Comparison of ENCODE assay signal across 15 cellular contexts in the genomic region with DNA sequence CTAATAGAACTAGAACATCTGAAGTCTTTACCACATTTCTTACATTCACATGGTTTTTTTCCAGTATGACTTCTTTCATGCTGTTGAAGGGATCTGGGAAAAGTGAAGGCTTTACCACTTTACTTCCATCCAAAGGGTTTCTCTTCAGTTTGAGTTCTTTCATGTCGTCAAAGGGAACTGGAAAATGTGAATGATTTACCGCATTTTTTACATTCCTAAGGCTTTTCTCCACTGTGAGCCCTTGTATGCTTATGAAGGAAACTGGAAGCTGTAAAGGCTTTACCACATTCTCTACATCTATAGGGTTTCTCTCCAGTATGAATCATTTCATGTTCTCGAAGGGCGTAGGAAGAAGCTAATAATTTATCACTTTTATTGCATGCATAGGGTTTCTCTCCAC. TPM values are rescaled to one million over a fixed set of nuclear protein-coding genes. Genes with fewer than 3 reads are reported as not detected.
A peak's percentile ranks its signal among the peaks of the same experiment; 100 is the strongest.
DNase-seq lines count a peak whose midpoint lies in the region; ATAC-seq, FAIRE-seq and TF ChIP-seq lines count a peak whose summit lies in the region.
"Had no signal": no experiment of that assay in that cellular context is flagged by ENCODE, and none has a peak within 500 bp of the region (broad histone marks: within the 10 kb centered on the region; RNA-seq: fewer than 3 reads in every experiment).

No MANE protein-coding gene starts in this region.

- peak overlapping the region; percentile 73 for H3K27ac ChIP-seq in GM23338 (ENCODE audit: low read depth)
- H3K27ac ChIP-seq: pancreas, VCaP had no signal

- peaks cover 8% of the 10 kb centered on the region for H3K9me3 Mint-ChIP-seq in GM23338
- peaks cover 19% of the 10 kb centered on the region for H3K9me3 Mint-ChIP-seq in WTC11

- CTCF ChIA-PET in WTC11 (lab: Charles Lee) (no interaction called here), HEK293T (lab: Yijun Ruan, JAX) (no interaction called here)

- H3K27me3 ChIP-seq in GM23338 (ENCODE audit: insufficient read depth) = no peaks in the 10 kb centered on the region
- H3K27me3 ChIP-seq: pancreas had no signal

- H3K4me3 Mint-ChIP-seq in GM23338 (no peak overlapping the region), WTC11 (no peak overlapping the region)

- H3K4me1 ChIP-seq in GM23338 (ENCODE audit: insufficient read depth) = peaks cover 13% of the 10 kb centered on the region

- no peak overlapping the region for H3K4me3 ChIP-seq in GM23338
- H3K4me3 ChIP-seq: pancreas had no signal

- H3K4me2 ChIP-seq in GM23338 = no peak overlapping the region

- H2AFZ ChIP-seq in GM23338 = no peak overlapping the region

- H3K4me1 Mint-ChIP-seq in GM23338 = peaks cover 18% of the 10 kb centered on the region
- peaks cover 16% of the 10 kb centered on the region for H3K4me1 Mint-ChIP-seq in WTC11

- H3K79me2 ChIP-seq in GM23338 (replicated peaks; ENCODE audit: insufficient read depth) = no peaks in the 10 kb centered on the region

- POLR2A ChIA-PET in WTC11 (lab: Charles Lee) = no interaction called here
- POLR2A ChIA-PET in HEK293T (lab: Yijun Ruan, JAX) = no interaction called here

- H3K9me2 ChIP-seq in GM23338 (ENCODE audit: insufficient read depth) = no peaks in the 10 kb centered on the region

- H3K36me3 Mint-ChIP-seq in GM23338 (ENCODE audit: low read depth) (peaks cover 22% of the 10 kb centered on the region), WTC11 (peaks cover 18% of the 10 kb centered on the region)

- H4K20me1 ChIP-seq in GM23338 (replicated peaks; ENCODE audit: insufficient read depth) = no peaks in the 10 kb centered on the region

- peak; percentile 95 for ATAC-seq in GM23338
- ATAC-seq in WTC11 = peak; percentile 88
- ATAC-seq in activated CD4-positive, CD25-positive, alpha-beta regulatory T cell treated with anti-CD3 and anti-CD28 coated beads, Interleukin-2, amount 50 U/mL, for 24 hours = no peak

- H3K27me3 Mint-ChIP-seq in GM23338 (ENCODE audit: insufficient read depth, low read depth, poor library complexity) = no peaks in the 10 kb centered on the region
- H3K27me3 Mint-ChIP-seq in WTC11 (ENCODE audit: low read depth) = no peaks in the 10 kb centered on the region

- H3F3A ChIP-seq in GM23338 (replicated peaks; ENCODE audit: low read depth) = no peaks in the 10 kb centered on the region

- no peaks in the 10 kb centered on the region for H3K36me3 ChIP-seq in GM23338 (ENCODE audit: insufficient read depth)

- DNase-seq in GM23338 (ENCODE audit: low spot score) (peak; percentile 79), WTC11 (ENCODE audit: low spot score) (no peak), hepatic stellate cell (ENCODE audit: low spot score) (peak; percentile 20), renal cortical epithelial cell (ENCODE audit: low read depth) (peak; percentile 95), HEK293T (ENCODE audit: extremely low spot score) (no peak), frontal cortex (ENCODE audit: low spot score in 2 of 2) (no peak)
- DNase-seq in activated CD4-positive, alpha-beta T cell treated with anti-CD3 and anti-CD28 coated beads for 4 hours = no peak
- DNase-seq: activated CD8-positive, alpha-beta memory T cell treated with anti-CD3 and anti-CD28 coated beads, Interleukin-2, amount 50 U/mL, for 48 hours; amniotic stem cell; NCI-H526 treated with DMSO at 0.1 percent for 48 hours; pancreas; SHP77; substantia nigra had no signal

- TF ChIP-seq CTCF in GM23338 (conservative IDR thresholded peaks at IDR 0.05; ENCODE audit: low read depth in 2 of 2) (no peak), WTC11 (IDR thresholded peaks at IDR 0.05) (no peak)

- H3K27ac Mint-ChIP-seq in GM23338 (peak overlapping the region; percentile 1), WTC11 (peak overlapping the region; percentile 76)

- FAIRE-seq in frontal cortex (lab: Jason Lieb, UNC) = no peak

TF ChIP-seq in GM23338, 12 proteins besides CTCF, POLR2A, EP300 and RAD21 (continues in another document):
- TF ChIP-seq JUNB (IDR thresholded peaks at IDR 0.05; ENCODE audit: unreplicated experiment) = no peak
- no peak for TF ChIP-seq POLR2AphosphoS5 (IDR thresholded peaks at IDR 0.05; ENCODE audit: low read depth)
- TF ChIP-seq EZH2 (IDR thresholded peaks at IDR 0.05; ENCODE audit: low read depth, unreplicated experiment) = no peak
- TF ChIP-seq ZNF114 (CRISPR knock-in tag; IDR thresholded peaks at IDR 0.05) = no peak

TF ChIP-seq in WTC11, 78 proteins besides CTCF, POLR2A, EP300 and RAD21 (continues in another document):
- TF ChIP-seq ZNF219 (CRISPR knock-in tag; IDR thresholded peaks at IDR 0.05; ENCODE audit: borderline replicate concordance) = no peak
- no peak for TF ChIP-seq FOXJ3 (CRISPR knock-in tag; IDR thresholded peaks at IDR 0.05; ENCODE audit: borderline replicate concordance)
- TF ChIP-seq, protein P1, sequence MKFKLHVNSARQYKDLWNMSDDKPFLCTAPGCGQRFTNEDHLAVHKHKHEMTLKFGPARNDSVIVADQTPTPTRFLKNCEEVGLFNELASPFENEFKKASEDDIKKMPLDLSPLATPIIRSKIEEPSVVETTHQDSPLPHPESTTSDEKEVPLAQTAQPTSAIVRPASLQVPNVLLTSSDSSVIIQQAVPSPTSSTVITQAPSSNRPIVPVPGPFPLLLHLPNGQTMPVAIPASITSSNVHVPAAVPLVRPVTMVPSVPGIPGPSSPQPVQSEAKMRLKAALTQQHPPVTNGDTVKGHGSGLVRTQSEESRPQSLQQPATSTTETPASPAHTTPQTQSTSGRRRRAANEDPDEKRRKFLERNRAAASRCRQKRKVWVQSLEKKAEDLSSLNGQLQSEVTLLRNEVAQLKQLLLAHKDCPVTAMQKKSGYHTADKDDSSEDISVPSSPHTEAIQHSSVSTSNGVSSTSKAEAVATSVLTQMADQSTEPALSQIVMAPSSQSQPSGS (CRISPR knock-in tag; IDR thresholded peaks at IDR 0.05; ENCODE audit: borderline replicate concordance, low read depth) = no peak
- no peak for TF ChIP-seq ZNF138 (CRISPR knock-in tag; conservative IDR thresholded peaks at IDR 0.05)
- no peak for TF ChIP-seq ZNF396 (CRISPR knock-in tag; IDR thresholded peaks at IDR 0.05; ENCODE audit: borderline replicate concordance)
- TF ChIP-seq ZBTB21 (CRISPR knock-in tag; IDR thresholded peaks at IDR 0.05; ENCODE audit: borderline replicate concordance) = no peak
- no peak for TF ChIP-seq NFE2L1 (CRISPR knock-in tag; IDR thresholded peaks at IDR 0.05)
- no peak for TF ChIP-seq SMAD3 (CRISPR knock-in tag; IDR thresholded peaks at IDR 0.05; ENCODE audit: borderline replicate concordance)
- TF ChIP-seq, protein P2, sequence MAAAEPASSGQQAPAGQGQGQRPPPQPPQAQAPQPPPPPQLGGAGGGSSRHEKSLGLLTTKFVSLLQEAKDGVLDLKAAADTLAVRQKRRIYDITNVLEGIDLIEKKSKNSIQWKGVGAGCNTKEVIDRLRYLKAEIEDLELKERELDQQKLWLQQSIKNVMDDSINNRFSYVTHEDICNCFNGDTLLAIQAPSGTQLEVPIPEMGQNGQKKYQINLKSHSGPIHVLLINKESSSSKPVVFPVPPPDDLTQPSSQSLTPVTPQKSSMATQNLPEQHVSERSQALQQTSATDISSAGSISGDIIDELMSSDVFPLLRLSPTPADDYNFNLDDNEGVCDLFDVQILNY (CRISPR knock-in tag; IDR thresholded peaks at IDR 0.05) = no peak
- TF ChIP-seq IRF2 (CRISPR knock-in tag; IDR thresholded peaks at IDR 0.05; ENCODE audit: borderline replicate concordance, low read depth) = no peak
- TF ChIP-seq ZNF423 (CRISPR knock-in tag; IDR thresholded peaks at IDR 0.05) = no peak

TF ChIP-seq in HEK293T, 16 proteins besides CTCF, POLR2A, EP300 and RAD21:
- no peak for TF ChIP-seq ZNF384 (IDR thresholded peaks at IDR 0.05)
- TF ChIP-seq CTBP1 (IDR thresholded peaks at IDR 0.05; ENCODE audit: borderline replicate concordance) = no peak

RNA-seq across cellular contexts. Expression of a gene that starts 46.7 kb away (rescaled TPM):
- 11.6 and 13.3 TPM in 2 replicates for total RNA-seq in GM23338 (2014; rRNA removed; shearing (Covaris generic))
- 17.6 and 21.8 TPM in 2 replicates for polyA plus RNA-seq in GM23338 (2016; fragmentation: Nextera tagmentation; extraction: Ambion mirVana)
- total RNA-seq in WTC11 (2021) = 7.7 to 10.5 TPM (median 8.5 TPM) in 3 replicates
- total RNA-seq in renal cortical epithelial cell = 55.0 and 108 TPM in 2 replicates
- total RNA-seq in frontal cortex = 45.2 TPM

Comparison
In these comparisons a context has a peak if more than half of its experiments do, and no peak if none do; other contexts are left out.
1. ATAC-seq: peak in GM23338 (single experiment) and WTC11 (single experiment); none in activated CD4-positive, CD25-positive, alpha-beta regulatory T cell treated with anti-CD3 and anti-CD28 coated beads, Interleukin-2, amount 50 U/mL, for 24 hours (0 of 2).
2. DNase-seq: peak in GM23338 (single experiment), hepatic stellate cell (single experiment) and renal cortical epithelial cell (single experiment); none in WTC11 (single experiment), HEK293T (single experiment), activated CD4-positive, alpha-beta T cell treated with anti-CD3 and anti-CD28 coated beads for 4 hours (0 of 2) and frontal cortex (0 of 2).